In genomic region chr18:29560270-29560669, GRCh38 we compare ENCODE assay signal across 13 cellular contexts.
A peak's percentile ranks its signal among the peaks of the same experiment; 100 is the strongest.
DNase-seq lines count a peak whose midpoint lies in the region; ATAC-seq, FAIRE-seq and TF ChIP-seq lines count a peak whose summit lies in the region.
"Had no signal": no experiment of that assay in that cellular context is flagged by ENCODE, and none has a peak within 500 bp of the region (broad histone marks: within the 10 kb centered on the region; RNA-seq: fewer than 3 reads in every experiment).

No MANE protein-coding gene starts in this region.

- H3K36me3 ChIP-seq in tibial artery: no peaks in the 10 kb centered on the region

- no peak for FAIRE-seq in GM12891 (lab: Jason Lieb, UNC)

- TF ChIP-seq POLR2A in GM12891 (IDR thresholded peaks at IDR 0.05; ENCODE audit: low read depth, low read length): no peak

- TF ChIP-seq CTCF in tibial artery (IDR thresholded peaks at IDR 0.05): no peak
- no peak for TF ChIP-seq CTCF in omental fat pad (IDR thresholded peaks at IDR 0.05)

- H3K9me3 ChIP-seq in tibial artery: no peaks in the 10 kb centered on the region

- ATAC-seq in GM21390 (IDR thresholded peaks at IDR 0.05; ENCODE audit: unreplicated experiment) (peak; percentile 87), HG03103 (IDR thresholded peaks at IDR 0.05; ENCODE audit: low read depth, unreplicated experiment) (peak; percentile 80), omental fat pad (ENCODE audit: low FRiP score) (no peak)
- ATAC-seq: stimulated activated memory B cell treated with anti-CD40 and anti-IgM and Interleukin-4, amounts not matched to agents 10 μg/mL and 1 μg/mL and 100 μg/mL, for 72 hours had no signal

- DNase-seq in GM12891 (ENCODE audit: insufficient read length, low spot score) (no peak), NOMO-1 (lab: John Stamatoyannopoulos, UW; ENCODE audit: unreplicated experiment in 2 of 2) (peak; percentile 25 to 75), tibial artery (no peak), NCI-H2029 (lab: John Stamatoyannopoulos, UW) (no peak), activated T-cell treated with anti-CD3 and anti-CD28 coated beads for 4 hours (no peak), omental fat pad (ENCODE audit: low spot score) (no peak)
- DNase-seq: IMR-90, NCI-H1694, NCI-H526 treated with DMSO at 0.1 percent for 48 hours had no signal

- no peak overlapping the region for H3K4me3 ChIP-seq in tibial artery

- no peaks in the 10 kb centered on the region for H3K27me3 ChIP-seq in tibial artery

- H3K4me1 ChIP-seq in tibial artery: no peaks in the 10 kb centered on the region

- H3K27ac ChIP-seq in tibial artery: no peak overlapping the region
- H3K27ac ChIP-seq: VCaP had no signal

- intact Hi-C loops in tibial artery (cut with DNase I; ENCODE audit: low total_unique reads): no loop called here

TF ChIP-seq in GM12891, 5 proteins besides CTCF, POLR2A, EP300 and RAD21:
- no peak for TF ChIP-seq PAX5 (IDR thresholded peaks at IDR 0.05; ENCODE audit: insufficient read depth, low read length, severe bottlenecking)
- TF ChIP-seq POLR2AphosphoS5 (IDR thresholded peaks at IDR 0.05; ENCODE audit: low read depth, low read length): no peak
- TF ChIP-seq SPI1 (IDR thresholded peaks at IDR 0.05; ENCODE audit: low read depth, low read length): peak; percentile 98
- TF ChIP-seq TAF1 (IDR thresholded peaks at IDR 0.05; ENCODE audit: low read depth, low read length): no peak
- no peak for TF ChIP-seq POU2F2 (IDR thresholded peaks at IDR 0.05; ENCODE audit: low read depth, low read length)

Comparison
In these comparisons a context has a peak if more than half of its experiments do, and no peak if none do; other contexts are left out.
1. DNase-seq: peak in NOMO-1 (2 of 2); none in GM12891 (single experiment), tibial artery (0 of 2), NCI-H2029 (single experiment), activated T-cell treated with anti-CD3 and anti-CD28 coated beads for 4 hours (single experiment) and omental fat pad (single experiment).